25 cellular contexts compared by ENCODE assay signal in the genomic region with DNA sequence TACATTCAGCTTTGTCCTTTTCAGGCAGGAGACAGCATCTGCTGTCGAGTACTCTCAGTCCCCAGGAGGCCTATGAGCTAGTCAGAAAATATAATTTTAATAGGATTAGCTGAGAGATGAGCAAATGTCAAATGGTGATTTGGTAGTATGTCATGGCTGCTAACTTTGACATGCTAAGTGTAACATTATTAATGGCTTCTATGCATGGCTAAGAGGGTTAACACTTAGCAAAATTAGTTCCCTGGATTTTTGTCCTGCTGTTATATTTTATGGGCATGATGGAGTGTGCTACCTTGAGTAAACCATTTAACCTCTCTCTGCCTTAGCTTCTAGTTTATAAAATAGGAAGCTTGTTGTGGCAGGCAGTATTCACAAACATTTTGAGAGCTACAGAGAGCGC. TPM values are rescaled to one million over a fixed set of nuclear protein-coding genes. Genes with fewer than 3 reads are reported as not detected.
DNase-seq lines count a peak whose midpoint lies in the region; ATAC-seq and TF ChIP-seq lines count a peak whose summit lies in the region.
"Had no signal": no experiment of that assay in that cellular context is flagged by ENCODE, and none has a peak within 500 bp of the region (broad histone marks: within the 10 kb centered on the region; RNA-seq: fewer than 3 reads in every experiment).

No MANE protein-coding gene starts in this region.

- no peak overlapping the region for H3K4ac ChIP-seq in IMR-90 (ENCODE audit: low read depth, low read length)

- H3K4me3 ChIP-seq in IMR-90 (ENCODE audit: insufficient read depth, low read depth, low read length) (no peak overlapping the region), stomach smooth muscle (ENCODE audit: low read length in 2 of 2) (no peak overlapping the region), psoas muscle (no peak overlapping the region)
- H3K4me3 ChIP-seq: skin epidermis, testis had no signal

- H2AFZ ChIP-seq in IMR-90 (replicated peaks; ENCODE audit: low read length, poor library complexity), result no peak overlapping the region

- in situ Hi-C loops in IMR-90 (cut with MboI; ENCODE audit: low sequenced_read_pairs), result no loop called here

- H3K36me3 Mint-ChIP-seq in brain, result no peaks in the 10 kb centered on the region
- H3K36me3 Mint-ChIP-seq in activated naive CD4-positive, alpha-beta T cell treated with anti-CD3 and anti-CD28 coated beads, Interleukin-2, amount 50 U/mL, for 72 hours, result peaks cover 11 to 13% of the 10 kb centered on the region in 2 donors
- no peaks in the 10 kb centered on the region for H3K36me3 Mint-ChIP-seq in natural killer cell treated with Interleukin-12 subunit alpha and Interleukin-12 subunit beta and Interleukin-15 and Interleukin-18, amount 100 ng/mL, for 72 hours
- H3K36me3 Mint-ChIP-seq: activated naive CD4-positive, alpha-beta T cell treated with anti-CD3 and anti-CD28 coated beads, Interleukin-2, amount 50 U/mL, for 24 hours had no signal

- no peak for TF ChIP-seq POLR2A in IMR-90 (IDR thresholded peaks at IDR 0.05; ENCODE audit: low read depth, low read length)

- H3K9me1 ChIP-seq in IMR-90 (ENCODE audit: insufficient read depth, low read length), result peaks cover 14% of the 10 kb centered on the region

- TF ChIP-seq CTCF in IMR-90 (conservative IDR thresholded peaks at IDR 0.05; ENCODE audit: low read depth, low read length), result no peak
- TF ChIP-seq CTCF in brain (conservative IDR thresholded peaks at IDR 0.05), result no peak
- no peak for TF ChIP-seq CTCF in psoas muscle (IDR thresholded peaks at IDR 0.05)

- DNase-seq in NCI-H446 treated with DMSO at 0.1 percent for 48 hours (lab: John Stamatoyannopoulos, UW) (peak; percentile 5), NCI-H446 (lab: John Stamatoyannopoulos, UW) (no peak), IMR-90 (no peak), psoas muscle (no peak)
- no peak for DNase-seq in activated naive CD4-positive, alpha-beta T cell treated with anti-CD3 and anti-CD28 coated beads, Interleukin-2, amount 50 U/mL, for 72 hours (ENCODE audit: low spot score in 2 of 2)
- DNase-seq in natural killer cell treated with Interleukin-12 subunit alpha and Interleukin-12 subunit beta and Interleukin-15 and Interleukin-18, amount 100 ng/mL, for 72 hours (ENCODE audit: low spot score), result no peak
- DNase-seq: activated B cell treated with CpG ODN at 0.5 μM for 24 hours; activated CD4-positive, alpha-beta T cell treated with anti-CD3 and anti-CD28 coated beads, Interleukin-2, amount 50 U/mL, for 48 hours; activated CD8-positive, alpha-beta memory T cell treated with anti-CD3 and anti-CD28 coated beads, Interleukin-2, amount 50 U/mL, for 4 hours; cerebellar nuclear complex; DMS79; GOT3; kidney glomerular epithelial cell; NCI-H187; NCI-H774; nucleus accumbens; OCI-M1; stimulated activated CD4-positive, alpha-beta T cell treated with anti-CD3 and anti-CD28 coated beads, Interleukin-2, amount 100 ng/mL, for 24 hours; T1000; testis had no signal

- ATAC-seq in IMR-90 (ENCODE audit: low read depth), result no peak
- ATAC-seq in activated naive CD4-positive, alpha-beta T cell treated with anti-CD3 and anti-CD28 coated beads, Interleukin-2, amount 50 U/mL, for 72 hours, result no peak
- no peak for ATAC-seq in natural killer cell treated with Interleukin-12 subunit alpha and Interleukin-12 subunit beta and Interleukin-15 and Interleukin-18, amount 100 ng/mL, for 72 hours
- no peak for ATAC-seq in psoas muscle
- ATAC-seq: Right ventricle myocardium inferior had no signal

- H3K4me2 ChIP-seq in IMR-90 (ENCODE audit: low read depth, low read length), result no peak overlapping the region

- peak overlapping the region; percentile 22 for H4K5ac ChIP-seq in IMR-90 (ENCODE audit: low read depth, low read length)

- H2BK15ac ChIP-seq in IMR-90 (ENCODE audit: low read depth, low read length), result no peak overlapping the region

- H4K20me1 ChIP-seq in IMR-90 (ENCODE audit: insufficient read depth, low read length), result peaks cover 4% of the 10 kb centered on the region

- CTCF ChIA-PET in IMR-90 (lab: Yijun Ruan, JAX), result interaction anchor here (0.6 to 1.4 kb wide), 4 partner anchors 59 to 87 kb away, joined by 3 to 5 read pairs (median 3); no protein-coding TSS in a partner anchor

- H3K18ac ChIP-seq in IMR-90 (ENCODE audit: low read depth, low read length), result 0 out of 2 replicates have a peak overlapping the region, but pooled peaks have one; percentile 7

- no peak for TF ChIP-seq RAD21 in IMR-90 (IDR thresholded peaks at IDR 0.05; ENCODE audit: low read length)

- H3K9ac ChIP-seq in IMR-90 (ENCODE audit: low read depth, low read length) (no peak overlapping the region), stomach smooth muscle (ENCODE audit: low read length in 2 of 2) (no peak overlapping the region)

- peak overlapping the region in 1 of 5 experiments; percentile 17 for H3K4me3 Mint-ChIP-seq in brain
- no peak overlapping the region for H3K4me3 Mint-ChIP-seq in natural killer cell treated with Interleukin-12 subunit alpha and Interleukin-12 subunit beta and Interleukin-15 and Interleukin-18, amount 100 ng/mL, for 72 hours
- H3K4me3 Mint-ChIP-seq: activated B cell treated with CpG ODN at 0.5 μM for 24 hours; activated naive CD4-positive, alpha-beta T cell treated with anti-CD3 and anti-CD28 coated beads, Interleukin-2, amount 50 U/mL, for 24 hours had no signal

- H3K4me1 Mint-ChIP-seq in brain, result peaks cover 46% of the 10 kb centered on the region
- peaks cover 13 to 43% of the 10 kb centered on the region in 2 donors for H3K4me1 Mint-ChIP-seq in natural killer cell treated with Interleukin-12 subunit alpha and Interleukin-12 subunit beta and Interleukin-15 and Interleukin-18, amount 100 ng/mL, for 72 hours (ENCODE audit: low read depth in 2 of 2)

- H3K14ac ChIP-seq in IMR-90 (replicated peaks; ENCODE audit: low read depth, low read length), result no peak overlapping the region

- H3K4me1 ChIP-seq in IMR-90 (ENCODE audit: control insufficient read depth, insufficient read depth, low read length) (peaks cover 16% of the 10 kb centered on the region), stomach smooth muscle (ENCODE audit: control insufficient read depth, insufficient read depth, low read length) (peaks cover 23% of the 10 kb centered on the region), psoas muscle (peaks cover 13% of the 10 kb centered on the region)

- peaks cover 10% of the 10 kb centered on the region for H3K27me3 Mint-ChIP-seq in brain
- no peaks in the 10 kb centered on the region for H3K27me3 Mint-ChIP-seq in natural killer cell treated with Interleukin-12 subunit alpha and Interleukin-12 subunit beta and Interleukin-15 and Interleukin-18, amount 100 ng/mL, for 72 hours
- H3K27me3 Mint-ChIP-seq: activated B cell treated with CpG ODN at 0.5 μM for 24 hours; activated naive CD4-positive, alpha-beta T cell treated with anti-CD3 and anti-CD28 coated beads, Interleukin-2, amount 50 U/mL, for 24 hours had no signal

- peak overlapping the region; percentile 32 for H2BK5ac ChIP-seq in IMR-90 (ENCODE audit: low read depth, low read length, poor library complexity, severe bottlenecking)

- H4K8ac ChIP-seq in IMR-90 (ENCODE audit: low read depth in 2 of 2, low read length in 2 of 2), result no peak overlapping the region; a peak in 1 of 4 replicates

- H4K91ac ChIP-seq in IMR-90 (ENCODE audit: insufficient read depth, low read depth, low read length), result no peak overlapping the region

- BruUV-seq in IMR-90 (replicated peaks; lab: Mats Ljungman, UMichigan), result no TSS peak

- H3K9me3 Mint-ChIP-seq in brain, result no peaks in the 10 kb centered on the region
- H3K9me3 Mint-ChIP-seq in activated naive CD4-positive, alpha-beta T cell treated with anti-CD3 and anti-CD28 coated beads, Interleukin-2, amount 50 U/mL, for 72 hours, result no peaks in the 10 kb centered on the region
- H3K9me3 Mint-ChIP-seq in natural killer cell treated with Interleukin-12 subunit alpha and Interleukin-12 subunit beta and Interleukin-15 and Interleukin-18, amount 100 ng/mL, for 72 hours, result no peaks in the 10 kb centered on the region
- H3K9me3 Mint-ChIP-seq: activated B cell treated with CpG ODN at 0.5 μM for 24 hours; activated naive CD4-positive, alpha-beta T cell treated with anti-CD3 and anti-CD28 coated beads, Interleukin-2, amount 50 U/mL, for 24 hours had no signal

- H3K79me1 ChIP-seq in IMR-90 (ENCODE audit: low read depth in 1 of 2, low read length in 2 of 2), result peaks cover 4 to 19% of the 10 kb centered on the region in 2 experiments; a peak in 3 of 4 replicates

- H3K23ac ChIP-seq in IMR-90 (ENCODE audit: low read depth, low read length), result no peak overlapping the region

- peak overlapping the region; percentile 31; the same call in 1 of the 2 replicates for H3K27ac ChIP-seq in IMR-90 (ENCODE audit: insufficient read depth, low read length)
- H3K27ac ChIP-seq in stomach smooth muscle (ENCODE audit: low read length), result peak overlapping the region; percentile 76
- no peak overlapping the region for H3K27ac ChIP-seq in psoas muscle

- no CpG with 5 or more reads among the region's 2 CpGs for WGBS in IMR-90 (ENCODE audit: extremely low coverage in 2 of 2, insufficient read length in 1 of 2), 2 experiments
- WGBS in psoas muscle, 3 donors, result 74 to 84% (median 80%) methylated on average over 2 of the region's 2 CpGs

- no peak overlapping the region for H2AK9ac ChIP-seq in IMR-90 (replicated peaks; ENCODE audit: low read depth, low read length, poor library complexity)

- H3K56ac ChIP-seq in IMR-90 (ENCODE audit: extremely low read depth, insufficient read depth, low read length), result no peak overlapping the region

- H3K27me3 ChIP-seq in IMR-90 (ENCODE audit: control insufficient read depth, insufficient read depth, low read length) (no peaks in the 10 kb centered on the region), stomach smooth muscle (ENCODE audit: control insufficient read depth in 1 of 2, insufficient read depth in 2 of 2, low read length in 2 of 2) (no peaks in the 10 kb centered on the region), psoas muscle (ENCODE audit: insufficient read depth in 3 of 3, low read length in 2 of 3) (no peaks in the 10 kb centered on the region)
- H3K27me3 ChIP-seq: testis had no signal

- intact Hi-C loops in IMR-90 (cut with micrococcal nuclease), result no loop called here
- intact Hi-C loops in psoas muscle (cut with DNase I), result loop anchor here in 1 of 2 donors (10.0 kb wide), 1 partner anchor 80 kb away; no protein-coding TSS in a partner anchor

- H2BK120ac ChIP-seq in IMR-90 (ENCODE audit: low read depth, low read length), result peak overlapping the region; percentile 21; the same call in 1 of the 2 replicates

- H3K27ac Mint-ChIP-seq in brain, result peak overlapping the region in 3 of 5 experiments; percentile 20 to 87 (median 67)
- H3K27ac Mint-ChIP-seq in activated naive CD4-positive, alpha-beta T cell treated with anti-CD3 and anti-CD28 coated beads, Interleukin-2, amount 50 U/mL, for 72 hours, result peak overlapping the region in 1 of 2 donors; percentile 8
- H3K27ac Mint-ChIP-seq in natural killer cell treated with Interleukin-12 subunit alpha and Interleukin-12 subunit beta and Interleukin-15 and Interleukin-18, amount 100 ng/mL, for 72 hours, result no peak overlapping the region
- H3K27ac Mint-ChIP-seq: activated B cell treated with CpG ODN at 0.5 μM for 24 hours had no signal

- H3K36me3 ChIP-seq in IMR-90 (ENCODE audit: control insufficient read depth, insufficient read depth, low read length), result no peaks in the 10 kb centered on the region
- no peaks in the 10 kb centered on the region for H3K36me3 ChIP-seq in stomach smooth muscle (ENCODE audit: control insufficient read depth in 2 of 2, insufficient read depth in 2 of 2, low read length in 2 of 2)
- H3K36me3 ChIP-seq in psoas muscle (ENCODE audit: insufficient read depth in 1 of 2, low read depth in 1 of 2), result no peaks in the 10 kb centered on the region

- no peak overlapping the region for H2AK5ac ChIP-seq in IMR-90 (ENCODE audit: low read depth, low read length)

- POLR2A ChIA-PET in IMR-90 (lab: Charles Lee; ENCODE audit: unreplicated experiment), result no interaction called here

- H2BK20ac ChIP-seq in IMR-90 (ENCODE audit: low read depth, low read length), result peak overlapping the region; percentile 18; the same call in 1 of the 2 replicates

- H3K9me3 ChIP-seq in IMR-90 (ENCODE audit: control insufficient read depth, insufficient read depth, low read length) (no peaks in the 10 kb centered on the region), stomach smooth muscle (ENCODE audit: control insufficient read depth in 2 of 2, low read length in 2 of 2) (no peaks in the 10 kb centered on the region), psoas muscle (no peaks in the 10 kb centered on the region)
- H3K9me3 ChIP-seq: testis had no signal

- dilution Hi-C loops in IMR-90 (cut with HindIII; ENCODE audit: low sequenced_read_pairs, unreplicated experiment), result no loop called here

RNA-seq across cellular contexts. Expression of a gene that starts 2.9 kb away (rescaled TPM):
- total RNA-seq in IMR-90 (2012; rRNA removed), result 43.7 and 45.3 TPM in 2 replicates
- 15.0 and 15.1 TPM in 2 replicates for polyA plus RNA-seq in IMR-90 (2012; rRNA removed)
- polyA plus RNA-seq in IMR-90 (2012; cell fraction: cytosol; rRNA removed), result 4.5 and 7.1 TPM in 2 replicates
- polyA plus RNA-seq in IMR-90 (2012; cell fraction: nucleus; rRNA removed; ENCODE audit: low replicate concordance), result 23.2 and 40.0 TPM in 2 replicates
- 8.5 TPM for polyA plus RNA-seq in brain (ENCODE audit: insufficient read depth, low read depth, low replicate concordance)
- total RNA-seq in activated naive CD4-positive, alpha-beta T cell treated with anti-CD3 and anti-CD28 coated beads, Interleukin-2, amount 50 U/mL, for 72 hours, result 100 to 1,000 TPM in 1 of 2 donors, 10 to 100 TPM in 1; 67.4 to 107 TPM
- 100 to 1,000 TPM in 1 of 2 donors, 10 to 100 TPM in 1; 81.7 to 156 TPM for total RNA-seq in natural killer cell treated with Interleukin-12 subunit alpha and Interleukin-12 subunit beta and Interleukin-15 and Interleukin-18, amount 100 ng/mL, for 72 hours
- 10 to 100 TPM; 29.1 to 48.1 (median 41.4) TPM for total RNA-seq in psoas muscle
- 10 to 100 TPM in 1 of 3 donors, 1 to 10 TPM in 2; 5.2 to 11.7 (median 5.4) TPM for polyA plus RNA-seq in psoas muscle

Comparison
In these comparisons a context has a peak if more than half of its experiments do, and no peak if none do; other contexts are left out.
1. H3K27ac Mint-ChIP-seq: peak in brain (3 of 5); none in natural killer cell treated with Interleukin-12 subunit alpha and Interleukin-12 subunit beta and Interleukin-15 and Interleukin-18, amount 100 ng/mL, for 72 hours (0 of 2).